ENCODE assay signal across 24 cellular contexts in the genomic region with DNA sequence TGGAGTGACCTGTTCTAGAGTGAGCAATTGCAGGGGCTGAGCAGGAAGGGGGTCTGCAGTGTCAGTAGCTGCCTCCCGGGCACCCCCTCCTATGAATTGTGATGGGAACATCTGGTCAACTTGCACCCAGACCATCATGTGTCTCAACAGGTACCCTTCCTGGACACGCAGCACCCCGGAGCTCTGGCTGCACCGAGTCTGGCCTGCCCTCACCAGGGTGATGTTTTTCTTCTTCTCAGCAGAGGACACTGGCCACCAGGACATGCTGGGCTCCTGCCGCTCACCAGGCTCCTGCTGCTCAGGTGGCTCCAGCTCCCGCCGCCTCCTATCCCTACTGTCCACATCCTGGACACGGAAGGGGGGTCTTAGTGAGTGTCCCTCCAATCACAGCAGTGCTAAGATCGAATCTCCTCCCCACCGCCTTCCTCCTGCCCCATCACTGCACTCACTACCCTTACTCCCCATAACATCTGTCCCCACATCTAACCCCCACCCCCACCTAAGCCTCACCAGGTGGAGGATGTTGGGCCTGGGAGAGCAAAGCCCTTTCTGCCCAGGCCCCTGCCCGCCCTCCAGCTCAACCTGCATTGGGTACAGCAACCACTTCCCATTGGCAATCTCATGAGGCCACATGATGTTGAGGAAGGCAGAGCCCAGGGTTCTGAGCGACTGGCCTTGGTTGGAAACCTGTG.
"Had no signal": no experiment of that assay in that cellular context is flagged by ENCODE, and none has a peak within 500 bp of the region (broad histone marks: within the 10 kb centered on the region; RNA-seq: fewer than 3 reads in every experiment).

No MANE protein-coding gene starts in this region.

- ATAC-seq: esophagus mucosa; gastrocnemius medialis; left lobe of liver; naive thymus-derived CD8-positive, alpha-beta T cell; pancreas; right lobe of liver; stimulated activated effector memory CD8-positive, alpha-beta T cell treated with anti-CD3 and anti-CD28 coated beads, Interleukin-12 subunit alpha, Interleukin-12 subunit beta, amount 100 ng/mL, for 72 hours had no signal

- H3K9me3 Mint-ChIP-seq: dendritic cell treated with granulocyte-macrophage colony-stimulating factor and Interleukin-4, amounts not matched to agents 40 ng/mL and 50 ng/mL, for 4 days; endodermal cell; naive thymus-derived CD8-positive, alpha-beta T cell; nephron progenitor cell; stimulated activated effector memory CD8-positive, alpha-beta T cell treated with anti-CD3 and anti-CD28 coated beads, Interleukin-12 subunit alpha, Interleukin-12 subunit beta, amount 100 ng/mL, for 72 hours had no signal

- H3K4me3 Mint-ChIP-seq: dendritic cell treated with granulocyte-macrophage colony-stimulating factor and Interleukin-4, amounts not matched to agents 40 ng/mL and 50 ng/mL, for 4 days; endodermal cell; naive thymus-derived CD8-positive, alpha-beta T cell; nephron progenitor cell; stimulated activated effector memory CD8-positive, alpha-beta T cell treated with anti-CD3 and anti-CD28 coated beads, Interleukin-12 subunit alpha, Interleukin-12 subunit beta, amount 100 ng/mL, for 72 hours had no signal

- H3K36me3 Mint-ChIP-seq: naive thymus-derived CD8-positive, alpha-beta T cell; stimulated activated effector memory CD8-positive, alpha-beta T cell treated with anti-CD3 and anti-CD28 coated beads, Interleukin-12 subunit alpha, Interleukin-12 subunit beta, amount 100 ng/mL, for 72 hours had no signal

- H3K27ac ChIP-seq: colonic mucosa, epithelial cell of prostate, pancreas, right lobe of liver, stomach, thyroid gland had no signal

- H3K27ac Mint-ChIP-seq: dendritic cell treated with granulocyte-macrophage colony-stimulating factor and Interleukin-4, amounts not matched to agents 40 ng/mL and 50 ng/mL, for 4 days; endodermal cell; naive thymus-derived CD8-positive, alpha-beta T cell; nephron progenitor cell; progenitor cell of endocrine pancreas had no signal

- H3K36me3 ChIP-seq: colonic mucosa, pancreas, thyroid gland had no signal

- H3K4me1 Mint-ChIP-seq: endodermal cell had no signal

- H3K9me3 ChIP-seq: colonic mucosa, gastrocnemius medialis, pancreas, right lobe of liver, stomach, thyroid gland had no signal

- H3K27me3 ChIP-seq: colonic mucosa, gastrocnemius medialis, pancreas, right lobe of liver, stomach, thyroid gland had no signal

- H3K4me1 ChIP-seq: colonic mucosa, gastrocnemius medialis, pancreas, stomach, thyroid gland had no signal

- DNase-seq: colonic mucosa; effector CD8-positive, alpha-beta T cell; endodermal cell; foreskin fibroblast; kidney; mesendoderm; naive thymus-derived CD8-positive, alpha-beta T cell; nephron progenitor cell; occipital lobe; pancreas; stimulated activated CD4-positive, alpha-beta T cell treated with anti-CD3 and anti-CD28 coated beads, Interleukin-2, amount 100 ng/mL, for 24 hours; stimulated activated CD4-positive, alpha-beta T cell treated with anti-CD3 and anti-CD28 coated beads, Interleukin-4, amount 100 ng/mL, for 24 hours; stimulated activated naive CD4-positive, alpha-beta T cell treated with Interleukin-2 at 50 U/mL for 16 hours; stomach; trophoblast cell had no signal

- H3K4me3 ChIP-seq: colonic mucosa, gastrocnemius medialis, pancreas, right lobe of liver, stomach, thyroid gland had no signal

- H3K27me3 Mint-ChIP-seq: naive thymus-derived CD8-positive, alpha-beta T cell had no signal
